1 cellular context compared by ENCODE assay signal in the genomic region with DNA sequence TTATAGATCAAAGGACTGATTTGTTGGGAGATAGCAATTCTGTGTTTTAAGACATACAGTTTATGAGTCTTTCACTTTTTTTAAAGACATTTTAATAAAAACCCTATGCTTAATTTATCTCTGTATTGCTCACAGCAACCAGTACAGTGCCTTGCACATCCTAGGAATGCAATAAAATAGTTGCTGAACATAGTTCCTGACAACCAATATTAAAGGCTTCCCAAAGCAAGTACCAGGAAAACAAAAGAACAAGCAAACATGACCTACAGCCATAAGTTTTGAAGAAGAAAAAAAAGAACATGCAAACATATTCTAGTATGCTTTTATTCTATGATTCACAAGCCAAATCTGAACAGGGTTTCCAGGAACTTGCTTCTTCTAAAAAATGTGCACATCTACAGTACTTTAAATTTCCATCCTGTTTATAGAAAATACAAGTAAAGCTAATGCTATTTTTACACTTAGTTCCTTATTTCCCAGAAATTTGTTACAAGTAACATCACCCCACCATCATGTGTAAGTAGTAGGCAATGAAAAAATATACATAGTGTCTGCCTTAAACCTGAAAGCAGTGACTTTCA.
TF ChIP-seq lines count a peak whose summit lies in the region.

No MANE protein-coding gene starts in this region.

TF ChIP-seq in IMR-90, 13 proteins besides CTCF, POLR2A, EP300 and RAD21 (continued from another document):
- no peak for TF ChIP-seq ELK1 (IDR thresholded peaks at IDR 0.05; ENCODE audit: borderline replicate concordance, low read depth, low read length)
- TF ChIP-seq CEBPB (IDR thresholded peaks at IDR 0.05; ENCODE audit: low read depth, low read length): no peak
- no peak for TF ChIP-seq SMC3 (IDR thresholded peaks at IDR 0.05; ENCODE audit: low read depth, low read length)
- no peak for TF ChIP-seq CHD1 (IDR thresholded peaks at IDR 0.05; ENCODE audit: low read depth, low read length)
